1 cellular context compared by ENCODE assay signal in the genomic region with DNA sequence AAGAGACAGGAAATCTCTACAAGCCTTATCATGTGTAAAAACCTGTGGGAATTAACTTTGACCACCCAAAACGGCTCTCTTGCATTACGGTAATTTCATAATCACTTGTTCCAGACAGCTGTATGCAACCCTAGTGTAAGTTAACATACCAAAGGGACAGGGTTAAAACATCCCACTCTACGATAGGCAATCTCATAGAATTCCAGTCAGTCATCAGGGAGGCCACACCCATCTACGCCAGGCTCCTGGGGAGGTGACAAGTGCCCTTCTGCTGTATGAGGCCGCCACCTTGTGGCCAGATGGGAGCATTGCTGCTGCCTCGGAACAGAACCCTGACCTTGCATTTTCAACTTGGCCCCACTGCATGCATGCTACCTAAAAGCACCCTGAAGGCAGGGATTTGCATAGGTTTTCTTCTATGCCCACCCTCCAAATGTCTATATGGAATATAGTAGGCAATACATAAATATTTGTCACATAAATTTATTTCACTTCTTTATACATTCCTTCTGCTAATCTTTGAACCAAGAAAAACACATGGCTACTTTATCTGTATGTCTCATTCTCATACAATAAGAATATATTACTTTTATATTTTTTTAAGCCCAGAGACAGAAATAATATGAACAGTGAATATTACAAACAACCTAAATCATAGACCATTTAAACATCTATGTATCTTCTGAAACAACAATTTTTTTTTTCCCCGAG.
TF ChIP-seq lines count a peak whose summit lies in the region.

No MANE protein-coding gene starts in this region.

TF ChIP-seq in HEK293, 187 proteins besides CTCF, POLR2A, EP300 and RAD21 (continued from another document and continues in another):
- TF ChIP-seq, protein P1, sequence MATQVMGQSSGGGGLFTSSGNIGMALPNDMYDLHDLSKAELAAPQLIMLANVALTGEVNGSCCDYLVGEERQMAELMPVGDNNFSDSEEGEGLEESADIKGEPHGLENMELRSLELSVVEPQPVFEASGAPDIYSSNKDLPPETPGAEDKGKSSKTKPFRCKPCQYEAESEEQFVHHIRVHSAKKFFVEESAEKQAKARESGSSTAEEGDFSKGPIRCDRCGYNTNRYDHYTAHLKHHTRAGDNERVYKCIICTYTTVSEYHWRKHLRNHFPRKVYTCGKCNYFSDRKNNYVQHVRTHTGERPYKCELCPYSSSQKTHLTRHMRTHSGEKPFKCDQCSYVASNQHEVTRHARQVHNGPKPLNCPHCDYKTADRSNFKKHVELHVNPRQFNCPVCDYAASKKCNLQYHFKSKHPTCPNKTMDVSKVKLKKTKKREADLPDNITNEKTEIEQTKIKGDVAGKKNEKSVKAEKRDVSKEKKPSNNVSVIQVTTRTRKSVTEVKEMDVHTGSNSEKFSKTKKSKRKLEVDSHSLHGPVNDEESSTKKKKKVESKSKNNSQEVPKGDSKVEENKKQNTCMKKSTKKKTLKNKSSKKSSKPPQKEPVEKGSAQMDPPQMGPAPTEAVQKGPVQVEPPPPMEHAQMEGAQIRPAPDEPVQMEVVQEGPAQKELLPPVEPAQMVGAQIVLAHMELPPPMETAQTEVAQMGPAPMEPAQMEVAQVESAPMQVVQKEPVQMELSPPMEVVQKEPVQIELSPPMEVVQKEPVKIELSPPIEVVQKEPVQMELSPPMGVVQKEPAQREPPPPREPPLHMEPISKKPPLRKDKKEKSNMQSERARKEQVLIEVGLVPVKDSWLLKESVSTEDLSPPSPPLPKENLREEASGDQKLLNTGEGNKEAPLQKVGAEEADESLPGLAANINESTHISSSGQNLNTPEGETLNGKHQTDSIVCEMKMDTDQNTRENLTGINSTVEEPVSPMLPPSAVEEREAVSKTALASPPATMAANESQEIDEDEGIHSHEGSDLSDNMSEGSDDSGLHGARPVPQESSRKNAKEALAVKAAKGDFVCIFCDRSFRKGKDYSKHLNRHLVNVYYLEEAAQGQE (tag by site-specific recombination; IDR thresholded peaks at IDR 0.05): no peak
- no peak for TF ChIP-seq ZNF132 (tag by site-specific recombination; IDR thresholded peaks at IDR 0.05; ENCODE audit: borderline replicate concordance)
- no peak for TF ChIP-seq ZNF473 (tag by site-specific recombination; IDR thresholded peaks at IDR 0.05)
- TF ChIP-seq GLI2 (tag by site-specific recombination; IDR thresholded peaks at IDR 0.05; ENCODE audit: borderline replicate concordance, low read depth): no peak
- TF ChIP-seq FEZF1 (tag by site-specific recombination; IDR thresholded peaks at IDR 0.05): no peak
- TF ChIP-seq, protein P2, sequence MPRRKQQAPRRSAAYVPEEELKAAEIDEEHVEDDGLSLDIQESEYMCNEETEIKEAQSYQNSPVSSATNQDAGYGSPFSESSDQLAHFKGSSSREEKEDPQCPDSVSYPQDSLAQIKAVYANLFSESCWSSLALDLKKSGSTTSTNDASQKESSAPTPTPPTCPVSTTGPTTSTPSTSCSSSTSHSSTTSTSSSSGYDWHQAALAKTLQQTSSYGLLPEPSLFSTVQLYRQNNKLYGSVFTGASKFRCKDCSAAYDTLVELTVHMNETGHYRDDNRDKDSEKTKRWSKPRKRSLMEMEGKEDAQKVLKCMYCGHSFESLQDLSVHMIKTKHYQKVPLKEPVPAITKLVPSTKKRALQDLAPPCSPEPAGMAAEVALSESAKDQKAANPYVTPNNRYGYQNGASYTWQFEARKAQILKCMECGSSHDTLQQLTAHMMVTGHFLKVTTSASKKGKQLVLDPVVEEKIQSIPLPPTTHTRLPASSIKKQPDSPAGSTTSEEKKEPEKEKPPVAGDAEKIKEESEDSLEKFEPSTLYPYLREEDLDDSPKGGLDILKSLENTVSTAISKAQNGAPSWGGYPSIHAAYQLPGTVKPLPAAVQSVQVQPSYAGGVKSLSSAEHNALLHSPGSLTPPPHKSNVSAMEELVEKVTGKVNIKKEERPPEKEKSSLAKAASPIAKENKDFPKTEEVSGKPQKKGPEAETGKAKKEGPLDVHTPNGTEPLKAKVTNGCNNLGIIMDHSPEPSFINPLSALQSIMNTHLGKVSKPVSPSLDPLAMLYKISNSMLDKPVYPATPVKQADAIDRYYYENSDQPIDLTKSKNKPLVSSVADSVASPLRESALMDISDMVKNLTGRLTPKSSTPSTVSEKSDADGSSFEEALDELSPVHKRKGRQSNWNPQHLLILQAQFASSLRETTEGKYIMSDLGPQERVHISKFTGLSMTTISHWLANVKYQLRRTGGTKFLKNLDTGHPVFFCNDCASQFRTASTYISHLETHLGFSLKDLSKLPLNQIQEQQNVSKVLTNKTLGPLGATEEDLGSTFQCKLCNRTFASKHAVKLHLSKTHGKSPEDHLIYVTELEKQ (tag by site-specific recombination; IDR thresholded peaks at IDR 0.05; ENCODE audit: borderline replicate concordance): no peak
- no peak for TF ChIP-seq ZNF777 (tag by site-specific recombination; IDR thresholded peaks at IDR 0.05; ENCODE audit: borderline replicate concordance)
- no peak for TF ChIP-seq ZNF37A (tag by site-specific recombination; IDR thresholded peaks at IDR 0.05)
- no peak for TF ChIP-seq ZNF223 (tag by site-specific recombination; IDR thresholded peaks at IDR 0.05)
- no peak for TF ChIP-seq ZNF510 (tag by site-specific recombination; IDR thresholded peaks at IDR 0.05; ENCODE audit: insufficient replicate concordance)
- TF ChIP-seq, protein P3, sequence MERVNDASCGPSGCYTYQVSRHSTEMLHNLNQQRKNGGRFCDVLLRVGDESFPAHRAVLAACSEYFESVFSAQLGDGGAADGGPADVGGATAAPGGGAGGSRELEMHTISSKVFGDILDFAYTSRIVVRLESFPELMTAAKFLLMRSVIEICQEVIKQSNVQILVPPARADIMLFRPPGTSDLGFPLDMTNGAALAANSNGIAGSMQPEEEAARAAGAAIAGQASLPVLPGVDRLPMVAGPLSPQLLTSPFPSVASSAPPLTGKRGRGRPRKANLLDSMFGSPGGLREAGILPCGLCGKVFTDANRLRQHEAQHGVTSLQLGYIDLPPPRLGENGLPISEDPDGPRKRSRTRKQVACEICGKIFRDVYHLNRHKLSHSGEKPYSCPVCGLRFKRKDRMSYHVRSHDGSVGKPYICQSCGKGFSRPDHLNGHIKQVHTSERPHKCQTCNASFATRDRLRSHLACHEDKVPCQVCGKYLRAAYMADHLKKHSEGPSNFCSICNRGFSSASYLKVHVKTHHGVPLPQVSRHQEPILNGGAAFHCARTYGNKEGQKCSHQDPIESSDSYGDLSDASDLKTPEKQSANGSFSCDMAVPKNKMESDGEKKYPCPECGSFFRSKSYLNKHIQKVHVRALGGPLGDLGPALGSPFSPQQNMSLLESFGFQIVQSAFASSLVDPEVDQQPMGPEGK (tag by site-specific recombination; IDR thresholded peaks at IDR 0.05): peak; percentile 58; the same call in 1 of the 2 replicates
- TF ChIP-seq ZNF266 (tag by site-specific recombination; IDR thresholded peaks at IDR 0.05; ENCODE audit: low read depth): no peak
- TF ChIP-seq, protein P4, sequence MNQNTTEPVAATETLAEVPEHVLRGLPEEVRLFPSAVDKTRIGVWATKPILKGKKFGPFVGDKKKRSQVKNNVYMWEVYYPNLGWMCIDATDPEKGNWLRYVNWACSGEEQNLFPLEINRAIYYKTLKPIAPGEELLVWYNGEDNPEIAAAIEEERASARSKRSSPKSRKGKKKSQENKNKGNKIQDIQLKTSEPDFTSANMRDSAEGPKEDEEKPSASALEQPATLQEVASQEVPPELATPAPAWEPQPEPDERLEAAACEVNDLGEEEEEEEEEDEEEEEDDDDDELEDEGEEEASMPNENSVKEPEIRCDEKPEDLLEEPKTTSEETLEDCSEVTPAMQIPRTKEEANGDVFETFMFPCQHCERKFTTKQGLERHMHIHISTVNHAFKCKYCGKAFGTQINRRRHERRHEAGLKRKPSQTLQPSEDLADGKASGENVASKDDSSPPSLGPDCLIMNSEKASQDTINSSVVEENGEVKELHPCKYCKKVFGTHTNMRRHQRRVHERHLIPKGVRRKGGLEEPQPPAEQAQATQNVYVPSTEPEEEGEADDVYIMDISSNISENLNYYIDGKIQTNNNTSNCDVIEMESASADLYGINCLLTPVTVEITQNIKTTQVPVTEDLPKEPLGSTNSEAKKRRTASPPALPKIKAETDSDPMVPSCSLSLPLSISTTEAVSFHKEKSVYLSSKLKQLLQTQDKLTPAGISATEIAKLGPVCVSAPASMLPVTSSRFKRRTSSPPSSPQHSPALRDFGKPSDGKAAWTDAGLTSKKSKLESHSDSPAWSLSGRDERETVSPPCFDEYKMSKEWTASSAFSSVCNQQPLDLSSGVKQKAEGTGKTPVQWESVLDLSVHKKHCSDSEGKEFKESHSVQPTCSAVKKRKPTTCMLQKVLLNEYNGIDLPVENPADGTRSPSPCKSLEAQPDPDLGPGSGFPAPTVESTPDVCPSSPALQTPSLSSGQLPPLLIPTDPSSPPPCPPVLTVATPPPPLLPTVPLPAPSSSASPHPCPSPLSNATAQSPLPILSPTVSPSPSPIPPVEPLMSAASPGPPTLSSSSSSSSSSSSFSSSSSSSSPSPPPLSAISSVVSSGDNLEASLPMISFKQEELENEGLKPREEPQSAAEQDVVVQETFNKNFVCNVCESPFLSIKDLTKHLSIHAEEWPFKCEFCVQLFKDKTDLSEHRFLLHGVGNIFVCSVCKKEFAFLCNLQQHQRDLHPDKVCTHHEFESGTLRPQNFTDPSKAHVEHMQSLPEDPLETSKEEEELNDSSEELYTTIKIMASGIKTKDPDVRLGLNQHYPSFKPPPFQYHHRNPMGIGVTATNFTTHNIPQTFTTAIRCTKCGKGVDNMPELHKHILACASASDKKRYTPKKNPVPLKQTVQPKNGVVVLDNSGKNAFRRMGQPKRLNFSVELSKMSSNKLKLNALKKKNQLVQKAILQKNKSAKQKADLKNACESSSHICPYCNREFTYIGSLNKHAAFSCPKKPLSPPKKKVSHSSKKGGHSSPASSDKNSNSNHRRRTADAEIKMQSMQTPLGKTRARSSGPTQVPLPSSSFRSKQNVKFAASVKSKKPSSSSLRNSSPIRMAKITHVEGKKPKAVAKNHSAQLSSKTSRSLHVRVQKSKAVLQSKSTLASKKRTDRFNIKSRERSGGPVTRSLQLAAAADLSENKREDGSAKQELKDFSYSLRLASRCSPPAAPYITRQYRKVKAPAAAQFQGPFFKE (tag by site-specific recombination; IDR thresholded peaks at IDR 0.05; ENCODE audit: borderline replicate concordance): no peak
- TF ChIP-seq, protein P5, sequence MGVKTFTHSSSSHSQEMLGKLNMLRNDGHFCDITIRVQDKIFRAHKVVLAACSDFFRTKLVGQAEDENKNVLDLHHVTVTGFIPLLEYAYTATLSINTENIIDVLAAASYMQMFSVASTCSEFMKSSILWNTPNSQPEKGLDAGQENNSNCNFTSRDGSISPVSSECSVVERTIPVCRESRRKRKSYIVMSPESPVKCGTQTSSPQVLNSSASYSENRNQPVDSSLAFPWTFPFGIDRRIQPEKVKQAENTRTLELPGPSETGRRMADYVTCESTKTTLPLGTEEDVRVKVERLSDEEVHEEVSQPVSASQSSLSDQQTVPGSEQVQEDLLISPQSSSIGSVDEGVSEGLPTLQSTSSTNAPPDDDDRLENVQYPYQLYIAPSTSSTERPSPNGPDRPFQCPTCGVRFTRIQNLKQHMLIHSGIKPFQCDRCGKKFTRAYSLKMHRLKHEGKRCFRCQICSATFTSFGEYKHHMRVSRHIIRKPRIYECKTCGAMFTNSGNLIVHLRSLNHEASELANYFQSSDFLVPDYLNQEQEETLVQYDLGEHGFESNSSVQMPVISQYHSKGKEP (tag by site-specific recombination; IDR thresholded peaks at IDR 0.05): peak; percentile 72
- TF ChIP-seq, protein P6, sequence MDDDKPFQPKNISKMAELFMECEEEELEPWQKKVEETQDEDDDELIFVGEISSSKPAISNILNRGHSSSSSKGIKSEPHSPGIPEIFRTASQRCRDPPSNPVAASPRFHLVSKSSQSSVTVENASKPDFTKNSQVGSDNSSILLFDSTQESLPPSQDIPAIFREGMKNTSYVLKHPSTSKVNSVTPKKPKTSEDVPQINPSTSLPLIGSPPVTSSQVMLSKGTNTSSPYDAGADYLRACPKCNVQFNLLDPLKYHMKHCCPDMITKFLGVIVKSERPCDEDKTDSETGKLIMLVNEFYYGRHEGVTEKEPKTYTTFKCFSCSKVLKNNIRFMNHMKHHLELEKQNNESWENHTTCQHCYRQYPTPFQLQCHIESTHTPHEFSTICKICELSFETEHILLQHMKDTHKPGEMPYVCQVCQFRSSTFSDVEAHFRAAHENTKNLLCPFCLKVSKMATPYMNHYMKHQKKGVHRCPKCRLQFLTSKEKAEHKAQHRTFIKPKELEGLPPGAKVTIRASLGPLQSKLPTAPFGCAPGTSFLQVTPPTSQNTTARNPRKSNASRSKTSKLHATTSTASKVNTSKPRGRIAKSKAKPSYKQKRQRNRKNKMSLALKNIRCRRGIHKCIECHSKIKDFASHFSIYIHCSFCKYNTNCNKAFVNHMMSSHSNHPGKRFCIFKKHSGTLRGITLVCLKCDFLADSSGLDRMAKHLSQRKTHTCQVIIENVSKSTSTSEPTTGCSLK (tag by site-specific recombination; IDR thresholded peaks at IDR 0.05): no peak
- no peak for TF ChIP-seq ZNF175 (tag by site-specific recombination; IDR thresholded peaks at IDR 0.05)
- TF ChIP-seq ZNF211 (tag by site-specific recombination; IDR thresholded peaks at IDR 0.05; ENCODE audit: low read depth): no peak
- no peak for TF ChIP-seq SP2 (tag by site-specific recombination; IDR thresholded peaks at IDR 0.05)
- no peak for TF ChIP-seq ZNF677 (tag by site-specific recombination; IDR thresholded peaks at IDR 0.05)
- no peak for TF ChIP-seq ZNF311 (tag by site-specific recombination; IDR thresholded peaks at IDR 0.05; ENCODE audit: borderline replicate concordance)
- TF ChIP-seq YY2 (tag by site-specific recombination; IDR thresholded peaks at IDR 0.05): no peak
- TF ChIP-seq ZEB2 (tag by site-specific recombination; IDR thresholded peaks at IDR 0.05): 0 out of 2 replicates have a peak, but pooled peaks have one; percentile 44
- TF ChIP-seq ZNF549 (tag by site-specific recombination; IDR thresholded peaks at IDR 0.05): no peak
- TF ChIP-seq, protein P7, sequence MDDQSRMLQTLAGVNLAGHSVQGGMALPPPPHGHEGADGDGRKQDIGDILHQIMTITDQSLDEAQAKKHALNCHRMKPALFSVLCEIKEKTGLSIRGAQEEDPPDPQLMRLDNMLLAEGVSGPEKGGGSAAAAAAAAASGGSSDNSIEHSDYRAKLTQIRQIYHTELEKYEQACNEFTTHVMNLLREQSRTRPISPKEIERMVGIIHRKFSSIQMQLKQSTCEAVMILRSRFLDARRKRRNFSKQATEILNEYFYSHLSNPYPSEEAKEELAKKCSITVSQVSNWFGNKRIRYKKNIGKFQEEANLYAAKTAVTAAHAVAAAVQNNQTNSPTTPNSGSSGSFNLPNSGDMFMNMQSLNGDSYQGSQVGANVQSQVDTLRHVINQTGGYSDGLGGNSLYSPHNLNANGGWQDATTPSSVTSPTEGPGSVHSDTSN (CRISPR knock-in tag; IDR thresholded peaks at IDR 0.05): no peak
- no peak for TF ChIP-seq ZNF112 (tag by site-specific recombination; IDR thresholded peaks at IDR 0.05)
- peak; percentile 94 for TF ChIP-seq GLIS1 (tag by site-specific recombination; IDR thresholded peaks at IDR 0.05)
- TF ChIP-seq ZNF324 (tag by site-specific recombination; IDR thresholded peaks at IDR 0.05): no peak
- no peak for TF ChIP-seq MYNN (tag by site-specific recombination; IDR thresholded peaks at IDR 0.05; ENCODE audit: borderline replicate concordance)
- TF ChIP-seq ZFHX2 (tag by site-specific recombination; conservative IDR thresholded peaks at IDR 0.05): no peak
- TF ChIP-seq ZNF121 (tag by site-specific recombination; IDR thresholded peaks at IDR 0.05): no peak
- no peak for TF ChIP-seq ZNF239 (tag by site-specific recombination; IDR thresholded peaks at IDR 0.05)
- TF ChIP-seq ZNF600 (tag by site-specific recombination; IDR thresholded peaks at IDR 0.05): no peak
- TF ChIP-seq ZNF791 (tag by site-specific recombination; IDR thresholded peaks at IDR 0.05): no peak
- no peak for TF ChIP-seq BCL11B (tag by site-specific recombination; IDR thresholded peaks at IDR 0.05; ENCODE audit: low read depth)
- no peak for TF ChIP-seq ZNF610 (tag by site-specific recombination; IDR thresholded peaks at IDR 0.05; ENCODE audit: borderline replicate concordance)
